Comparison of ENCODE assay signal across 1 cellular context in the genomic region with DNA sequence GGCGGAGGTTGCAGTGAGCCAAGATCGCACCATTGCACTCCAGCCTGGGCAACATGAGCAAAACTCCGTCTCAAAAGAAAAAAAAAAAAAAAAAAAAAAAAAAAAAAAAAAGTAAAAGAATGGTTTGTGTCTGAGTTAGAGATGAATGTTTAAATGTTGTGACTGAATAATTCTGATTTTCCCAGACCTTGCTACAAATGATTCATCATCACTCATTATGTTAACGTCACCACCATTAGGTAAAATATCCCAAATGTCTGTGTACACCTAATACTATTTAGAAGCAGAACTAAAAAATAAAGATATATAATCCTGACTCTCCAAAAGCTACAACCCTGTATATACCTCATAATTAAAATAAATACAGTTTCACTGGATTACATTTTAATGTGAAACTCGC.
TF ChIP-seq lines count a peak whose summit lies in the region.

No MANE protein-coding gene starts in this region.

TF ChIP-seq in IMR-90, 13 proteins besides CTCF, POLR2A, EP300 and RAD21:
- TF ChIP-seq BHLHE40 (IDR thresholded peaks at IDR 0.05; ENCODE audit: low read depth, low read length): no peak
- no peak for TF ChIP-seq CHD1 (IDR thresholded peaks at IDR 0.05; ENCODE audit: low read depth, low read length)
- no peak for TF ChIP-seq MXI1 (IDR thresholded peaks at IDR 0.05; ENCODE audit: borderline replicate concordance, low read depth, low read length)
- TF ChIP-seq RFX5 (IDR thresholded peaks at IDR 0.05; ENCODE audit: low read depth, low read length): no peak
- TF ChIP-seq SMC3 (IDR thresholded peaks at IDR 0.05; ENCODE audit: low read depth, low read length): no peak
- TF ChIP-seq RCOR1 (IDR thresholded peaks at IDR 0.05; ENCODE audit: insufficient replicate concordance, low read length): no peak
- no peak for TF ChIP-seq MAZ (IDR thresholded peaks at IDR 0.05; ENCODE audit: borderline replicate concordance, low read depth, low read length)
- TF ChIP-seq MAFK (IDR thresholded peaks at IDR 0.05; ENCODE audit: low read depth, low read length): no peak
- TF ChIP-seq, protein P1, sequence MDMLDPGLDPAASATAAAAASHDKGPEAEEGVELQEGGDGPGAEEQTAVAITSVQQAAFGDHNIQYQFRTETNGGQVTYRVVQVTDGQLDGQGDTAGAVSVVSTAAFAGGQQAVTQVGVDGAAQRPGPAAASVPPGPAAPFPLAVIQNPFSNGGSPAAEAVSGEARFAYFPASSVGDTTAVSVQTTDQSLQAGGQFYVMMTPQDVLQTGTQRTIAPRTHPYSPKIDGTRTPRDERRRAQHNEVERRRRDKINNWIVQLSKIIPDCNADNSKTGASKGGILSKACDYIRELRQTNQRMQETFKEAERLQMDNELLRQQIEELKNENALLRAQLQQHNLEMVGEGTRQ (IDR thresholded peaks at IDR 0.05; ENCODE audit: low read depth, low read length): no peak
- TF ChIP-seq FOS (IDR thresholded peaks at IDR 0.05; ENCODE audit: low read depth, low read length): no peak
- no peak for TF ChIP-seq CEBPB (IDR thresholded peaks at IDR 0.05; ENCODE audit: low read depth, low read length)
- TF ChIP-seq, protein P2, sequence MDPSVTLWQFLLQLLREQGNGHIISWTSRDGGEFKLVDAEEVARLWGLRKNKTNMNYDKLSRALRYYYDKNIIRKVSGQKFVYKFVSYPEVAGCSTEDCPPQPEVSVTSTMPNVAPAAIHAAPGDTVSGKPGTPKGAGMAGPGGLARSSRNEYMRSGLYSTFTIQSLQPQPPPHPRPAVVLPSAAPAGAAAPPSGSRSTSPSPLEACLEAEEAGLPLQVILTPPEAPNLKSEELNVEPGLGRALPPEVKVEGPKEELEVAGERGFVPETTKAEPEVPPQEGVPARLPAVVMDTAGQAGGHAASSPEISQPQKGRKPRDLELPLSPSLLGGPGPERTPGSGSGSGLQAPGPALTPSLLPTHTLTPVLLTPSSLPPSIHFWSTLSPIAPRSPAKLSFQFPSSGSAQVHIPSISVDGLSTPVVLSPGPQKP (IDR thresholded peaks at IDR 0.05; ENCODE audit: borderline replicate concordance, low read depth, low read length): no peak
- no peak for TF ChIP-seq NFE2L2 (IDR thresholded peaks at IDR 0.05; ENCODE audit: low read depth, low read length)
